Comparison of ENCODE assay signal across 8 cellular contexts in the genomic region with DNA sequence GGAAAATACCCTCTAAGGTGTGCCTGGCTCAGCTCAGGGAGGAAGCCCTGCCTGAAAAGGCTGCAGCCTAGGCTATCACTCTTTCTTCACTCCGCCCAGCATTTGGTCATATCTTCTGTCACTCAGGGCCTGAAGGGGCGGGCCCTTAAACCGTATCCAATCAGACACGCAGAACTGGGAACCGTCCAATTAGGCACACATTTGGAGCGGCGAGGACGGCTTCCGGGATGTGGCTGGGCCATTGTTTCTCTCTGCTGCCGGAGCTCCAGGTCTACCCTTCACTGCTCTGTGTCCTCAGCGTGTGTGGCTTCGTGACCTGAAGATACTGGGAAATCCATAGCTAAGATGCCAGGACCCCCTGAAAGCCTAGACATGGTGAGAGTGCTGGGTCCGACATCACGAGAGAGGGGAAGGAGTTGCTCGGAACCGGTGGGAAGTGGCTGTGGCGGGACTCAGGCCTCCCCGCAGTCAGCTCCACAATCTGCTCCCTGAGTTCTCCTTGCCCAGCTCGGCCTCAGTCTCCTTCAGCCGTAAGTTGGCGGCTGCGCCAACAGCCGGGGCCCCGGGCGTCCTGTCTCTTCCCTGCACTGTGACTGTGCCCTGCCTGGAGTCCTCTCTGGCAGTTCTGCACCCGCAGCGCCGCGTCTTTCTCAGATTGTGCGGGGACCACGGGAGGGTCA. TPM values are rescaled to one million over a fixed set of nuclear protein-coding genes. Genes with fewer than 3 reads are reported as not detected.
DNase-seq lines count a peak whose midpoint lies in the region; FAIRE-seq and TF ChIP-seq lines count a peak whose summit lies in the region.

Gene ZNF493 (plus strand): TSS at position 241 of the 680 bp plus-strand sequence. CDS start 105 bp downstream, at position 346.

- H3K4me1 ChIP-seq in neuron (ENCODE audit: insufficient read depth, low read length) = peaks cover 7% of the 10 kb centered on the region

- H3K9me3 ChIP-seq in neuron (ENCODE audit: low read length) = peaks cover 13% of the 10 kb centered on the region

- FAIRE-seq in H54 (lab: Jason Lieb, UNC) = peak; percentile 99
- peak; percentile 96 for FAIRE-seq in frontal cortex (lab: Jason Lieb, UNC)

- peak; percentile 96 for DNase-seq in ELR (ENCODE audit: low read depth)
- peak; percentile 55 for DNase-seq in H54 (ENCODE audit: insufficient read length, low spot score)
- peak; percentile 91 for DNase-seq in M059J (ENCODE audit: low read depth)
- DNase-seq in SK-MEL-5 (ENCODE audit: low read depth, low spot score) = peak; percentile 93
- DNase-seq in activated naive CD4-positive, alpha-beta T cell treated with Interleukin-2 at 50 U/mL for 16 hours = peak; percentile 92
- peak; percentile 39 to 75 for DNase-seq in frontal cortex (ENCODE audit: low spot score in 2 of 2)
- peak; percentile 95 for DNase-seq in stromal cell of bone marrow (ENCODE audit: low read depth)

- peaks cover 20% of the 10 kb centered on the region for H3K36me3 ChIP-seq in neuron (ENCODE audit: insufficient read depth, low read length)

- H3K27me3 ChIP-seq in neuron (ENCODE audit: insufficient read depth, low read length) = no peaks in the 10 kb centered on the region

- peak; percentile 45; the same call in 1 of the 2 replicates for TF ChIP-seq POLR2A in H54 (IDR thresholded peaks at IDR 0.05; ENCODE audit: low read depth, low read length)

- peak within 1 kb of the TSS; percentile 82 for H3K4me3 ChIP-seq in neuron (ENCODE audit: low read length)

- in situ Hi-C loops in SK-MEL-5 (cut with HindIII; ENCODE audit: low pct_unique_long_range_greater_than_20kb, low sequenced_read_pairs) = no loop called here

- peak within 1 kb of the TSS; percentile 20 for H2AFZ ChIP-seq in neuron (ENCODE audit: low read depth, low read length)

RNA-seq across cellular contexts. Expression of gene ZNF493, which starts in this region (rescaled TPM):
- 1.5 and 6.8 TPM in 2 replicates for total RNA-seq in M059J (2014; rRNA removed; shearing (Covaris generic))
- total RNA-seq in SK-MEL-5 (2014; rRNA removed; shearing (Covaris generic)) = 5.9 and 7.9 TPM in 2 replicates
- 1.6 and 1.8 TPM in 2 replicates for polyA plus RNA-seq in SK-MEL-5 (2015; cell fraction: cytosol; rRNA removed)
- 20.9 and 41.5 TPM in 2 replicates for polyA plus RNA-seq in SK-MEL-5 (2015; cell fraction: nucleus; rRNA removed)
- total RNA-seq in frontal cortex = 147 TPM

Comparison
In these comparisons a context has a peak if more than half of its experiments do, and no peak if none do; other contexts are left out.
1. Peak in every context shown above with its lines: DNase-seq and H3K4me3 ChIP-seq.
2. RNA of gene ZNF493 (total RNA-seq): 147 TPM in frontal cortex (single experiment); 5.9 to 7.9 TPM in SK-MEL-5 and 1.5 to 6.8 TPM in M059J; every median in the first group is over 10 times any median in the second.